1 cellular context compared by ENCODE assay signal in the genomic region with DNA sequence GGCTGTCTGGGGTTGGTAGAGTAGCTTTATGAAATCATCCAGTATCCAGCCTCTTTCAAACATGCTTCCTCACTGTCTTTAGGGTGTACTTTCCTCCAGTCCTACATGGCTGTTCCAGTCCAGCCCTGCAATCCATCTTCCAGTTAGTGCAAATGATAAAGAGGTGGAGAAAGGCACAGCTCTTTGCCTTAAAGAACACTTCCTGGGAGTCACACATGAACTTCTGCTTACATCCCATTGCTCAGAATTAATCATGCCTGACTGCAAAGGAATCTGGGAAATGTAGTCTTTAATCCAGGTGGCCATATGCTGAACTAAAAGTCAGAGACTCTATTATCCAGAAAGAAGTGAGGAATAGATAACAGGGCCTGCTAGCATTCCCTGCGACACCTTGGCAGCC.
TF ChIP-seq lines count a peak whose summit lies in the region.

No MANE protein-coding gene starts in this region.

TF ChIP-seq in H1, 55 proteins besides CTCF, POLR2A, EP300 and RAD21 (continued from another document):
- TF ChIP-seq, protein P1, sequence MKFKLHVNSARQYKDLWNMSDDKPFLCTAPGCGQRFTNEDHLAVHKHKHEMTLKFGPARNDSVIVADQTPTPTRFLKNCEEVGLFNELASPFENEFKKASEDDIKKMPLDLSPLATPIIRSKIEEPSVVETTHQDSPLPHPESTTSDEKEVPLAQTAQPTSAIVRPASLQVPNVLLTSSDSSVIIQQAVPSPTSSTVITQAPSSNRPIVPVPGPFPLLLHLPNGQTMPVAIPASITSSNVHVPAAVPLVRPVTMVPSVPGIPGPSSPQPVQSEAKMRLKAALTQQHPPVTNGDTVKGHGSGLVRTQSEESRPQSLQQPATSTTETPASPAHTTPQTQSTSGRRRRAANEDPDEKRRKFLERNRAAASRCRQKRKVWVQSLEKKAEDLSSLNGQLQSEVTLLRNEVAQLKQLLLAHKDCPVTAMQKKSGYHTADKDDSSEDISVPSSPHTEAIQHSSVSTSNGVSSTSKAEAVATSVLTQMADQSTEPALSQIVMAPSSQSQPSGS (IDR thresholded peaks at IDR 0.05; ENCODE audit: low read length) = no peak
- TF ChIP-seq YY1 (IDR thresholded peaks at IDR 0.05; ENCODE audit: low read depth, low read length) = peak; percentile 91
